1 cellular context compared by ENCODE assay signal in the genomic region with DNA sequence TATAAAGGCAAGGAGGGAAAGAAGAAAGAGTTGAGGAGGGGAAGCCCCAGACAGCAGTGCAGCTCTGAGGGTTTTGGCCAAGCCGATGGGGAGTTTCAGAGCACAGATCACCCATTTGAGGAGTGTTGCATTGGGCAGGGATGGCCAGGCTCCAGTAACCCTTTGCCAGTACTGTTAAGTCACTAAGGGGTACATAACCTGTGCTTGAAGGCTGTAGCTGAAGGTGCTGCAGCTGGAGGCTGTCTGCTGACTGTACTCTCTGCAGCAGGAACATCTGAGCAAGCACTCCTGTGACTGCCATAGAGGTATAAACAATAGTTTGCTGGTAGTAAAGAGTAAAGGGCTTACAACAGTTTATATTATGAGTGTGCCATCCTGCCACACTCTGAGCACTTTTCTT.
TF ChIP-seq lines count a peak whose summit lies in the region.

No MANE protein-coding gene starts in this region.

TF ChIP-seq in GM23338, 12 proteins besides CTCF, POLR2A, EP300 and RAD21 (continued from another document):
- TF ChIP-seq, protein P1, sequence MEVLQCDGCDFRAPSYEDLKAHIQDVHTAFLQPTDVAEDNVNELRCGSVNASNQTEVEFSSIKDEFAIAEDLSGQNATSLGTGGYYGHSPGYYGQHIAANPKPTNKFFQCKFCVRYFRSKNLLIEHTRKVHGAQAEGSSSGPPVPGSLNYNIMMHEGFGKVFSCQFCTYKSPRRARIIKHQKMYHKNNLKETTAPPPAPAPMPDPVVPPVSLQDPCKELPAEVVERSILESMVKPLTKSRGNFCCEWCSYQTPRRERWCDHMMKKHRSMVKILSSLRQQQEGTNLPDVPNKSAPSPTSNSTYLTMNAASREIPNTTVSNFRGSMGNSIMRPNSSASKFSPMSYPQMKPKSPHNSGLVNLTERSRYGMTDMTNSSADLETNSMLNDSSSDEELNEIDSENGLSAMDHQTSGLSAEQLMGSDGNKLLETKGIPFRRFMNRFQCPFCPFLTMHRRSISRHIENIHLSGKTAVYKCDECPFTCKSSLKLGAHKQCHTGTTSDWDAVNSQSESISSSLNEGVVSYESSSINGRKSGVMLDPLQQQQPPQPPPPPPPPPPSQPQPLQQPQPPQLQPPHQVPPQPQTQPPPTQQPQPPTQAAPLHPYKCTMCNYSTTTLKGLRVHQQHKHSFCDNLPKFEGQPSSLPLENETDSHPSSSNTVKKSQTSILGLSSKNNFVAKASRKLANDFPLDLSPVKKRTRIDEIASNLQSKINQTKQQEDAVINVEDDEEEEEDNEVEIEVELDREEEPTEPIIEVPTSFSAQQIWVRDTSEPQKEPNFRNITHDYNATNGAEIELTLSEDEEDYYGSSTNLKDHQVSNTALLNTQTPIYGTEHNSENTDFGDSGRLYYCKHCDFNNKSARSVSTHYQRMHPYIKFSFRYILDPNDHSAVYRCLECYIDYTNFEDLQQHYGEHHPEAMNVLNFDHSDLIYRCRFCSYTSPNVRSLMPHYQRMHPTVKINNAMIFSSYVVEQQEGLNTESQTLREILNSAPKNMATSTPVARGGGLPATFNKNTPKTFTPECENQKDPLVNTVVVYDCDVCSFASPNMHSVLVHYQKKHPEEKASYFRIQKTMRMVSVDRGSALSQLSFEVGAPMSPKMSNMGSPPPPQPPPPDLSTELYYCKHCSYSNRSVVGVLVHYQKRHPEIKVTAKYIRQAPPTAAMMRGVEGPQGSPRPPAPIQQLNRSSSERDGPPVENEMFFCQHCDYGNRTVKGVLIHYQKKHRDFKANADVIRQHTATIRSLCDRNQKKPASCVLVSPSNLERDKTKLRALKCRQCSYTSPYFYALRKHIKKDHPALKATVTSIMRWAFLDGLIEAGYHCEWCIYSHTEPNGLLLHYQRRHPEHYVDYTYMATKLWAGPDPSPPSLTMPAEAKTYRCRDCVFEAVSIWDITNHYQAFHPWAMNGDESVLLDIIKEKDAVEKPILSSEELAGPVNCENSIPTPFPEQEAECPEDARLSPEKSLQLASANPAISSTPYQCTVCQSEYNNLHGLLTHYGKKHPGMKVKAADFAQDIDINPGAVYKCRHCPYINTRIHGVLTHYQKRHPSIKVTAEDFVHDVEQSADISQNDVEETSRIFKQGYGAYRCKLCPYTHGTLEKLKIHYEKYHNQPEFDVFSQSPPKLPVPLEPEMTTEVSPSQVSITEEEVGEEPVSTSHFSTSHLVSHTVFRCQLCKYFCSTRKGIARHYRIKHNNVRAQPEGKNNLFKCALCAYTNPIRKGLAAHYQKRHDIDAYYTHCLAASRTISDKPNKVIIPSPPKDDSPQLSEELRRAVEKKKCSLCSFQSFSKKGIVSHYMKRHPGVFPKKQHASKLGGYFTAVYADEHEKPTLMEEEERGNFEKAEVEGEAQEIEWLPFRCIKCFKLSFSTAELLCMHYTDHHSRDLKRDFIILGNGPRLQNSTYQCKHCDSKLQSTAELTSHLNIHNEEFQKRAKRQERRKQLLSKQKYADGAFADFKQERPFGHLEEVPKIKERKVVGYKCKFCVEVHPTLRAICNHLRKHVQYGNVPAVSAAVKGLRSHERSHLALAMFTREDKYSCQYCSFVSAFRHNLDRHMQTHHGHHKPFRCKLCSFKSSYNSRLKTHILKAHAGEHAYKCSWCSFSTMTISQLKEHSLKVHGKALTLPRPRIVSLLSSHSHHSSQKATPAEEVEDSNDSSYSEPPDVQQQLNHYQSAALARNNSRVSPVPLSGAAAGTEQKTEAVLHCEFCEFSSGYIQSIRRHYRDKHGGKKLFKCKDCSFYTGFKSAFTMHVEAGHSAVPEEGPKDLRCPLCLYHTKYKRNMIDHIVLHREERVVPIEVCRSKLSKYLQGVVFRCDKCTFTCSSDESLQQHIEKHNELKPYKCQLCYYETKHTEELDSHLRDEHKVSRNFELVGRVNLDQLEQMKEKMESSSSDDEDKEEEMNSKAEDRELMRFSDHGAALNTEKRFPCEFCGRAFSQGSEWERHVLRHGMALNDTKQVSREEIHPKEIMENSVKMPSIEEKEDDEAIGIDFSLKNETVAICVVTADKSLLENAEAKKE (CRISPR knock-in tag; IDR thresholded peaks at IDR 0.05) = no peak
- no peak for TF ChIP-seq NANOG (IDR thresholded peaks at IDR 0.05; ENCODE audit: borderline replicate concordance)
- no peak for TF ChIP-seq ZNF114 (CRISPR knock-in tag; IDR thresholded peaks at IDR 0.05)
- TF ChIP-seq, protein P2, sequence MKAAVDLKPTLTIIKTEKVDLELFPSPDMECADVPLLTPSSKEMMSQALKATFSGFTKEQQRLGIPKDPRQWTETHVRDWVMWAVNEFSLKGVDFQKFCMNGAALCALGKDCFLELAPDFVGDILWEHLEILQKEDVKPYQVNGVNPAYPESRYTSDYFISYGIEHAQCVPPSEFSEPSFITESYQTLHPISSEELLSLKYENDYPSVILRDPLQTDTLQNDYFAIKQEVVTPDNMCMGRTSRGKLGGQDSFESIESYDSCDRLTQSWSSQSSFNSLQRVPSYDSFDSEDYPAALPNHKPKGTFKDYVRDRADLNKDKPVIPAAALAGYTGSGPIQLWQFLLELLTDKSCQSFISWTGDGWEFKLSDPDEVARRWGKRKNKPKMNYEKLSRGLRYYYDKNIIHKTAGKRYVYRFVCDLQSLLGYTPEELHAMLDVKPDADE (IDR thresholded peaks at IDR 0.05) = no peak
- no peak for TF ChIP-seq EZH2phosphoT487 (IDR thresholded peaks at IDR 0.05; ENCODE audit: unreplicated experiment)
- TF ChIP-seq STAT1 (IDR thresholded peaks at IDR 0.05; ENCODE audit: unreplicated experiment) = no peak
- TF ChIP-seq ZNF331 (CRISPR knock-in tag; IDR thresholded peaks at IDR 0.05; ENCODE audit: low read depth) = no peak
- no peak for TF ChIP-seq JUNB (IDR thresholded peaks at IDR 0.05; ENCODE audit: unreplicated experiment)
- TF ChIP-seq POLR2AphosphoS5 (IDR thresholded peaks at IDR 0.05; ENCODE audit: low read depth) = no peak
- no peak for TF ChIP-seq EZH2 (IDR thresholded peaks at IDR 0.05; ENCODE audit: low read depth, unreplicated experiment)
- TF ChIP-seq, protein P3, sequence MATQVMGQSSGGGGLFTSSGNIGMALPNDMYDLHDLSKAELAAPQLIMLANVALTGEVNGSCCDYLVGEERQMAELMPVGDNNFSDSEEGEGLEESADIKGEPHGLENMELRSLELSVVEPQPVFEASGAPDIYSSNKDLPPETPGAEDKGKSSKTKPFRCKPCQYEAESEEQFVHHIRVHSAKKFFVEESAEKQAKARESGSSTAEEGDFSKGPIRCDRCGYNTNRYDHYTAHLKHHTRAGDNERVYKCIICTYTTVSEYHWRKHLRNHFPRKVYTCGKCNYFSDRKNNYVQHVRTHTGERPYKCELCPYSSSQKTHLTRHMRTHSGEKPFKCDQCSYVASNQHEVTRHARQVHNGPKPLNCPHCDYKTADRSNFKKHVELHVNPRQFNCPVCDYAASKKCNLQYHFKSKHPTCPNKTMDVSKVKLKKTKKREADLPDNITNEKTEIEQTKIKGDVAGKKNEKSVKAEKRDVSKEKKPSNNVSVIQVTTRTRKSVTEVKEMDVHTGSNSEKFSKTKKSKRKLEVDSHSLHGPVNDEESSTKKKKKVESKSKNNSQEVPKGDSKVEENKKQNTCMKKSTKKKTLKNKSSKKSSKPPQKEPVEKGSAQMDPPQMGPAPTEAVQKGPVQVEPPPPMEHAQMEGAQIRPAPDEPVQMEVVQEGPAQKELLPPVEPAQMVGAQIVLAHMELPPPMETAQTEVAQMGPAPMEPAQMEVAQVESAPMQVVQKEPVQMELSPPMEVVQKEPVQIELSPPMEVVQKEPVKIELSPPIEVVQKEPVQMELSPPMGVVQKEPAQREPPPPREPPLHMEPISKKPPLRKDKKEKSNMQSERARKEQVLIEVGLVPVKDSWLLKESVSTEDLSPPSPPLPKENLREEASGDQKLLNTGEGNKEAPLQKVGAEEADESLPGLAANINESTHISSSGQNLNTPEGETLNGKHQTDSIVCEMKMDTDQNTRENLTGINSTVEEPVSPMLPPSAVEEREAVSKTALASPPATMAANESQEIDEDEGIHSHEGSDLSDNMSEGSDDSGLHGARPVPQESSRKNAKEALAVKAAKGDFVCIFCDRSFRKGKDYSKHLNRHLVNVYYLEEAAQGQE (IDR thresholded peaks at IDR 0.05; ENCODE audit: unreplicated experiment) = no peak
